In the genomic region with DNA sequence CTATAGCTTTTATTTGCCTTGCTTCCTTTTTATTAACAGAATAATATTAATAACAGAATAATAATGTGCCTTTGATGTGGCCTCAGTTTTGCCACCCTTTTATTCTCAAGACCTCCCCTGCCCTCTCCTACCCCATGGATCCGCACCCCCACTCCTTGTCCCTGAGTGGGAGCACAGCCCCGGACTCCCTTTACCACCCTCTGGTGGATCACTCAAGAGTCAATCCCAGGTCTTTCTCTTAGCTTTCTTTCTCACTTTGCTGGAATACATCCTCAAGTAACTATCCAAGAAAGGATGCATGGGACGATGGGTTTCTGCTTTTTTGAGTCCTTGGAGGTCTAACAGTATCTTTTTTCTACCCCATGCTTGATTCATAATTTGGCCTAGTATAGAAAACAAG, we compare ENCODE assay signal across 14 cellular contexts.
DNase-seq lines count a peak whose midpoint lies in the region; ATAC-seq and TF ChIP-seq lines count a peak whose summit lies in the region.
"Had no signal": no experiment of that assay in that cellular context is flagged by ENCODE, and none has a peak within 500 bp of the region (broad histone marks: within the 10 kb centered on the region; RNA-seq: fewer than 3 reads in every experiment).

No MANE protein-coding gene starts in this region.

- ATAC-seq in activated naive CD4-positive, alpha-beta T cell treated with anti-CD3 and anti-CD28 coated beads, Interleukin-2, amount 50 U/mL, for 72 hours: no peak
- ATAC-seq in gastroesophageal sphincter (no peak), thoracic aorta (ENCODE audit: insufficient number of reproducible peaks, low FRiP score, low read depth) (no peak), HG02759 (IDR thresholded peaks at IDR 0.05; ENCODE audit: unreplicated experiment) (no peak)
- ATAC-seq: K562, left lung had no signal

- H3K9me3 ChIP-seq in HEK293 (ENCODE audit: control insufficient read depth, insufficient read depth, low read depth, low read length): no peaks in the 10 kb centered on the region
- H3K9me3 ChIP-seq in gastroesophageal sphincter: no peaks in the 10 kb centered on the region
- no peaks in the 10 kb centered on the region for H3K9me3 ChIP-seq in thoracic aorta
- H3K9me3 ChIP-seq in testis: no peaks in the 10 kb centered on the region
- H3K9me3 ChIP-seq: left lung had no signal

- CTCF ChIA-PET in HEK293 (lab: Yijun Ruan, JAX): no interaction called here

- TF ChIP-seq EP300 in gastroesophageal sphincter (IDR thresholded peaks at IDR 0.05): no peak

- no peaks in the 10 kb centered on the region for H3K27me3 Mint-ChIP-seq in activated naive CD4-positive, alpha-beta T cell treated with anti-CD3 and anti-CD28 coated beads, Interleukin-2, amount 50 U/mL, for 24 hours

- H3K27ac Mint-ChIP-seq in activated naive CD4-positive, alpha-beta T cell treated with anti-CD3 and anti-CD28 coated beads, Interleukin-2, amount 50 U/mL, for 24 hours: no peak overlapping the region
- no peak overlapping the region for H3K27ac Mint-ChIP-seq in activated naive CD4-positive, alpha-beta T cell treated with anti-CD3 and anti-CD28 coated beads, Interleukin-2, amount 50 U/mL, for 72 hours
- H3K27ac Mint-ChIP-seq: nephron progenitor cell had no signal

- H3K27me3 ChIP-seq in gastroesophageal sphincter: no peaks in the 10 kb centered on the region
- no peaks in the 10 kb centered on the region for H3K27me3 ChIP-seq in thoracic aorta (replicated peaks; ENCODE audit: insufficient read depth)
- H3K27me3 ChIP-seq in testis: no peaks in the 10 kb centered on the region

- POLR2A ChIA-PET in HEK293 (lab: Yijun Ruan, JAX): no interaction called here

- H3K27ac ChIP-seq in HEK293 (ENCODE audit: extremely low read depth, low read depth, low read length) (no peak overlapping the region), gastroesophageal sphincter (peak overlapping the region in 3 of 4 donors; percentile 91 to 98 (median 96)), thoracic aorta (peak overlapping the region; percentile 49 to 80), testis (peak overlapping the region in 1 of 2 donors; percentile 71)
- H3K27ac ChIP-seq: left lung had no signal

- intact Hi-C loops in testis (cut with DNase I; ENCODE audit: low total_unique reads): loop anchor here (10.0 kb wide), 1 partner anchor 95 kb away; no protein-coding TSS in a partner anchor

- no peak for DNase-seq in activated naive CD4-positive, alpha-beta T cell treated with anti-CD3 and anti-CD28 coated beads, Interleukin-2, amount 50 U/mL, for 72 hours (ENCODE audit: low spot score in 2 of 2)
- no peak for DNase-seq in thoracic aorta (ENCODE audit: low spot score)
- no peak for DNase-seq in NCI-H1694 treated with DMSO at 0.1 percent for 48 hours (lab: John Stamatoyannopoulos, UW)
- DNase-seq in testis: no peak
- DNase-seq: foreskin fibroblast, left lung, NCI-H1048, NCI-H748 treated with DMSO at 0.1 percent for 48 hours, nephron progenitor cell had no signal

- H3K36me3 Mint-ChIP-seq in activated naive CD4-positive, alpha-beta T cell treated with anti-CD3 and anti-CD28 coated beads, Interleukin-2, amount 50 U/mL, for 24 hours: peaks cover 2% of the 10 kb centered on the region
- peaks cover 0 to 32% of the 10 kb centered on the region in 2 donors for H3K36me3 Mint-ChIP-seq in activated naive CD4-positive, alpha-beta T cell treated with anti-CD3 and anti-CD28 coated beads, Interleukin-2, amount 50 U/mL, for 72 hours

- H3K4me1 Mint-ChIP-seq in activated naive CD4-positive, alpha-beta T cell treated with anti-CD3 and anti-CD28 coated beads, Interleukin-2, amount 50 U/mL, for 24 hours: peaks cover 60% of the 10 kb centered on the region

- TF ChIP-seq POLR2A in gastroesophageal sphincter (IDR thresholded peaks at IDR 0.05) (no peak), testis (IDR thresholded peaks at IDR 0.05) (no peak)

- peak overlapping the region; percentile 6 for H3K4me3 Mint-ChIP-seq in activated naive CD4-positive, alpha-beta T cell treated with anti-CD3 and anti-CD28 coated beads, Interleukin-2, amount 50 U/mL, for 24 hours
- H3K4me3 Mint-ChIP-seq: nephron progenitor cell had no signal

- H3K36me3 ChIP-seq in HEK293 (ENCODE audit: control insufficient read depth in 2 of 2, insufficient read depth in 1 of 2, low read length in 2 of 2): no peaks in the 10 kb centered on the region
- no peaks in the 10 kb centered on the region for H3K36me3 ChIP-seq in gastroesophageal sphincter
- no peaks in the 10 kb centered on the region for H3K36me3 ChIP-seq in thoracic aorta
- no peaks in the 10 kb centered on the region for H3K36me3 ChIP-seq in testis (ENCODE audit: low read depth, missing control alignments)
- H3K36me3 ChIP-seq: left lung had no signal

- H3K9me3 Mint-ChIP-seq in activated naive CD4-positive, alpha-beta T cell treated with anti-CD3 and anti-CD28 coated beads, Interleukin-2, amount 50 U/mL, for 24 hours: no peaks in the 10 kb centered on the region
- H3K9me3 Mint-ChIP-seq in activated naive CD4-positive, alpha-beta T cell treated with anti-CD3 and anti-CD28 coated beads, Interleukin-2, amount 50 U/mL, for 72 hours: peaks cover 0 to 21% of the 10 kb centered on the region in 2 donors

- H3K4me1 ChIP-seq in HEK293 (ENCODE audit: control insufficient read depth, insufficient read depth, low read length): no peaks in the 10 kb centered on the region
- H3K4me1 ChIP-seq in gastroesophageal sphincter: peaks cover 0 to 54% (median 12%) of the 10 kb centered on the region in 3 donors
- peaks cover 19 to 31% of the 10 kb centered on the region in 2 donors for H3K4me1 ChIP-seq in thoracic aorta (ENCODE audit: control insufficient read depth in 1 of 2, low read depth in 2 of 2)
- H3K4me1 ChIP-seq in testis: peaks cover 17% of the 10 kb centered on the region

- no peak for TF ChIP-seq CTCF in HEK293 (tag by site-specific recombination; IDR thresholded peaks at IDR 0.05)
- TF ChIP-seq CTCF in gastroesophageal sphincter (IDR thresholded peaks at IDR 0.05): no peak
- TF ChIP-seq CTCF in thoracic aorta (IDR thresholded peaks at IDR 0.05): no peak
- no peak for TF ChIP-seq CTCF in testis (IDR thresholded peaks at IDR 0.05)

- 86 to 92% methylated on average over 3 of the region's 3 CpGs for WGBS in gastroesophageal sphincter (ENCODE audit: low coverage in 1 of 2), 2 donors
- WGBS in testis, 2 donors: 95% methylated on average over 3 of the region's 3 CpGs

- H3K4me3 ChIP-seq in HEK293 (ENCODE audit: low read depth, low read length) (no peak overlapping the region), gastroesophageal sphincter (no peak overlapping the region), thoracic aorta (no peak overlapping the region), testis (no peak overlapping the region)
- H3K4me3 ChIP-seq: K562, left lung had no signal

TF ChIP-seq in HEK293, 187 proteins besides CTCF, POLR2A, EP300 and RAD21:
- TF ChIP-seq, protein P1, sequence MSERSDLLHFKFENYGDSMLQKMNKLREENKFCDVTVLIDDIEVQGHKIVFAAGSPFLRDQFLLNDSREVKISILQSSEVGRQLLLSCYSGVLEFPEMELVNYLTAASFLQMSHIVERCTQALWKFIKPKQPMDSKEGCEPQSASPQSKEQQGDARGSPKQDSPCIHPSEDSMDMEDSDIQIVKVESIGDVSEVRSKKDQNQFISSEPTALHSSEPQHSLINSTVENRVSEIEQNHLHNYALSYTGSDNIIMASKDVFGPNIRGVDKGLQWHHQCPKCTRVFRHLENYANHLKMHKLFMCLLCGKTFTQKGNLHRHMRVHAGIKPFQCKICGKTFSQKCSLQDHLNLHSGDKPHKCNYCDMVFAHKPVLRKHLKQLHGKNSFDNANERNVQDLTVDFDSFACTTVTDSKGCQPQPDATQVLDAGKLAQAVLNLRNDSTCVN (tag by site-specific recombination; optimal IDR thresholded peaks at IDR 0.05): no peak
- peak; percentile 69 for TF ChIP-seq SETDB1 (IDR thresholded peaks at IDR 0.05; ENCODE audit: insufficient read length, low read length)
